8 cellular contexts compared by ENCODE assay signal in the genomic region with DNA sequence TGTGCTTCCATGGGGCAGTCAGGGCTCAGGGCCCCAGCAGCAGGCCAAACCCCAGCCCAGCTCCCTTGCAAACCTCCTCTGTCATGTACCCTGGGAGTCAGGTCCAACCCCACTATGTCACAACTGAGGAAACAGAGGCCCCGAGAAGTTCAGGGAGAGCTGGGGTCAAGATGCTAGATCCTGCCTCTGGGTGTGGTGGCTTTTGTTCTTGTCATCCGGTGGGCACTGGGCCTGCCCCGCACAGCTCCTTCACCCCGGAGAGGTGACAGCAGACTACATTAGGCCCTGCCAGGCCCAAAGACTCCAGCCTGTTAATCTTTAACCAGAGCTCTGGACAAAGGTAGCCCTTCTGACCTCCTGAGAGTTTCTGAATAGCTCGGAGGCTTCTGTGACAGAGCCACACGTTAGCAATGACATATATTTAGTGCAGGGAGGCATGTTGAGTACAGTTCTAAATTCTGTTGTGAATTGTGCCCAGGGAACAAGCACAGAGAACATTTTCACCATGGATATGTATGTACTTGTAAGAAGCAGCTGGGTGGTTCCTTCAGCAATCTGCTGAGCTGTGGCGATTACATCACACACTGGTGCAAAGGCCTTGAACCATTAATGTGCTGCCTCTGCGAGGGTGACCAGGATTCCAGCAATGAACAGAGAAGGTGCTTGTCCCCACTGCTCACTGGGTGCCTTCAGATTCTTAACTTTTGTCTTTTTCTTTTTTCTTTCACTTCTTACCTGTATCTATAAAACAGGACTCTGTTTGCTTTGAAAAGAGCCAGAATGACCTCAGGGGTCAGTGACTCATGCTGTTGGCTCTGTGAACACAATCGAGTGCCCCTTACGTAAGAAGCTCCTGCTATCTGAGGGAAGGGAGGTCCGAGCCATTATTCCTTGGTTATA.
A peak's percentile ranks its signal among the peaks of the same experiment; 100 is the strongest.
DNase-seq lines count a peak whose midpoint lies in the region; ATAC-seq and TF ChIP-seq lines count a peak whose summit lies in the region.

No MANE protein-coding gene starts in this region.

- H3K9ac ChIP-seq in GM23248 = no peak overlapping the region

- H3K9me3 ChIP-seq in AG04450 (ENCODE audit: control insufficient read depth, insufficient read depth, low read length) = peaks cover 4% of the 10 kb centered on the region
- no peaks in the 10 kb centered on the region for H3K9me3 ChIP-seq in GM23248 (ENCODE audit: low read depth)

- TF ChIP-seq CTCF in AG04450 (IDR thresholded peaks at IDR 0.05; ENCODE audit: low read depth, low read length) = no peak

- no peak overlapping the region for H2AFZ ChIP-seq in GM23248

- H3K4me1 Mint-ChIP-seq in activated CD4-positive, alpha-beta memory T cell treated with anti-CD3 and anti-CD28 coated beads for 36 hours (ENCODE audit: low read depth) = no peaks in the 10 kb centered on the region

- intact Hi-C loops in activated CD4-positive, alpha-beta memory T cell treated with anti-CD3 and anti-CD28 coated beads for 36 hours (cut with micrococcal nuclease) = no loop called here

- H3K36me3 Mint-ChIP-seq in activated CD4-positive, alpha-beta memory T cell treated with anti-CD3 and anti-CD28 coated beads for 36 hours = no peaks in the 10 kb centered on the region

- H3F3A ChIP-seq in GM23248 (ENCODE audit: insufficient read depth) = peaks cover 4% of the 10 kb centered on the region

- H3K27me3 Mint-ChIP-seq in activated CD4-positive, alpha-beta memory T cell treated with anti-CD3 and anti-CD28 coated beads for 36 hours = peaks cover 7% of the 10 kb centered on the region

- H3K27ac ChIP-seq in AG04450 (ENCODE audit: low read depth, low read length) = peak overlapping the region; percentile 39
- H3K27ac ChIP-seq in GM23248 = no peak overlapping the region

- 52 to 56% methylated on average over 11 of the region's 11 CpGs for WGBS in GM23248 (ENCODE audit: low coverage in 1 of 2, low lambda C conversion rate in 2 of 2, missing lambda C conversion rate in 2 of 2), 2 experiments

- CTCF ChIA-PET in AG04450 (lab: Charles Lee) = no interaction called here
- CTCF ChIA-PET in activated CD4-positive, alpha-beta memory T cell treated with anti-CD3 and anti-CD28 coated beads for 36 hours (lab: Charles Lee) = interaction anchor here (1.0 to 1.4 kb wide), 3 partner anchors 12 to 390 kb away, joined by 3 to 5 read pairs (median 3); no protein-coding TSS in a partner anchor

- no peak overlapping the region for H3K27ac Mint-ChIP-seq in activated CD4-positive, alpha-beta memory T cell treated with anti-CD3 and anti-CD28 coated beads for 36 hours

- H4K20me1 ChIP-seq in GM23248 (ENCODE audit: insufficient read depth) = no peaks in the 10 kb centered on the region

- no peak overlapping the region for H3K4me3 Mint-ChIP-seq in activated CD4-positive, alpha-beta memory T cell treated with anti-CD3 and anti-CD28 coated beads for 36 hours

- peaks cover 7% of the 10 kb centered on the region for H3K9me3 Mint-ChIP-seq in activated CD4-positive, alpha-beta memory T cell treated with anti-CD3 and anti-CD28 coated beads for 36 hours

- H3K36me3 ChIP-seq in GM23248 (ENCODE audit: low read depth) = no peaks in the 10 kb centered on the region

- POLR2A ChIA-PET in AG04450 (lab: Yijun Ruan, JAX) = interaction anchor here (1.2 kb wide), 1 partner anchor 126 kb away, joined by 3 read pairs; no protein-coding TSS in a partner anchor
- POLR2A ChIA-PET in activated CD4-positive, alpha-beta memory T cell treated with anti-CD3 and anti-CD28 coated beads for 36 hours (lab: Charles Lee) = no interaction called here

- H3K27me3 ChIP-seq in AG04450 (ENCODE audit: control insufficient read depth, insufficient read depth, low read length) (peaks cover 15% of the 10 kb centered on the region), GM23248 (replicated peaks; ENCODE audit: insufficient read depth) (peaks cover 15% of the 10 kb centered on the region)

- H3K9me2 ChIP-seq in GM23248 (ENCODE audit: insufficient read depth) = no peaks in the 10 kb centered on the region

- H3K4me2 ChIP-seq in GM23248 (ENCODE audit: unreplicated experiment) = peak overlapping the region; percentile 21

- no peak overlapping the region for H3K4me3 ChIP-seq in AG04450 (ENCODE audit: low read depth, low read length)
- H3K4me3 ChIP-seq in GM23248 = no peak overlapping the region

- in situ Hi-C loops in GM23248 (cut with MboI) = no loop called here

- ATAC-seq in HG02973 (IDR thresholded peaks at IDR 0.05; ENCODE audit: unreplicated experiment) = no peak

- H3K4me1 ChIP-seq in GM23248 (ENCODE audit: insufficient read depth) = peaks cover 14% of the 10 kb centered on the region

- H3K79me2 ChIP-seq in GM23248 (ENCODE audit: insufficient read depth) = no peaks in the 10 kb centered on the region

- peak; percentile 72 for DNase-seq in AG04450 (ENCODE audit: low read depth, low spot score)
- DNase-seq in GM23248 = peak; percentile 78
- DNase-seq in fibroblast of peridontal ligament (ENCODE audit: extremely low read depth) = peak; percentile 28
- peak; percentile 99 for DNase-seq in renal cortical epithelial cell (ENCODE audit: low read depth)
- no peak for DNase-seq in activated CD4-positive, alpha-beta memory T cell treated with anti-CD3 and anti-CD28 coated beads for 36 hours
- DNase-seq in NCI-H1092 treated with DMSO at 0.1 percent for 48 hours (lab: John Stamatoyannopoulos, UW) = no peak

TF ChIP-seq in PFSK-1, 5 proteins besides CTCF, POLR2A, EP300 and RAD21:
- TF ChIP-seq, protein P1, sequence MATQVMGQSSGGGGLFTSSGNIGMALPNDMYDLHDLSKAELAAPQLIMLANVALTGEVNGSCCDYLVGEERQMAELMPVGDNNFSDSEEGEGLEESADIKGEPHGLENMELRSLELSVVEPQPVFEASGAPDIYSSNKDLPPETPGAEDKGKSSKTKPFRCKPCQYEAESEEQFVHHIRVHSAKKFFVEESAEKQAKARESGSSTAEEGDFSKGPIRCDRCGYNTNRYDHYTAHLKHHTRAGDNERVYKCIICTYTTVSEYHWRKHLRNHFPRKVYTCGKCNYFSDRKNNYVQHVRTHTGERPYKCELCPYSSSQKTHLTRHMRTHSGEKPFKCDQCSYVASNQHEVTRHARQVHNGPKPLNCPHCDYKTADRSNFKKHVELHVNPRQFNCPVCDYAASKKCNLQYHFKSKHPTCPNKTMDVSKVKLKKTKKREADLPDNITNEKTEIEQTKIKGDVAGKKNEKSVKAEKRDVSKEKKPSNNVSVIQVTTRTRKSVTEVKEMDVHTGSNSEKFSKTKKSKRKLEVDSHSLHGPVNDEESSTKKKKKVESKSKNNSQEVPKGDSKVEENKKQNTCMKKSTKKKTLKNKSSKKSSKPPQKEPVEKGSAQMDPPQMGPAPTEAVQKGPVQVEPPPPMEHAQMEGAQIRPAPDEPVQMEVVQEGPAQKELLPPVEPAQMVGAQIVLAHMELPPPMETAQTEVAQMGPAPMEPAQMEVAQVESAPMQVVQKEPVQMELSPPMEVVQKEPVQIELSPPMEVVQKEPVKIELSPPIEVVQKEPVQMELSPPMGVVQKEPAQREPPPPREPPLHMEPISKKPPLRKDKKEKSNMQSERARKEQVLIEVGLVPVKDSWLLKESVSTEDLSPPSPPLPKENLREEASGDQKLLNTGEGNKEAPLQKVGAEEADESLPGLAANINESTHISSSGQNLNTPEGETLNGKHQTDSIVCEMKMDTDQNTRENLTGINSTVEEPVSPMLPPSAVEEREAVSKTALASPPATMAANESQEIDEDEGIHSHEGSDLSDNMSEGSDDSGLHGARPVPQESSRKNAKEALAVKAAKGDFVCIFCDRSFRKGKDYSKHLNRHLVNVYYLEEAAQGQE (IDR thresholded peaks at IDR 0.05; ENCODE audit: insufficient read depth in 1 of 2, low read depth in 2 of 2, low read length in 2 of 2) = no peak
- TF ChIP-seq TAF1 (IDR thresholded peaks at IDR 0.05; ENCODE audit: borderline replicate concordance, insufficient read depth, low read length) = 0 out of 2 replicates have a peak, but pooled peaks have one; percentile 20
- TF ChIP-seq SIN3A (IDR thresholded peaks at IDR 0.05; ENCODE audit: borderline replicate concordance, insufficient read depth, low read length) = 0 out of 2 replicates have a peak, but pooled peaks have one; percentile 37

Comparison
In these comparisons a context has a peak if more than half of its experiments do, and no peak if none do; other contexts are left out.
1. DNase-seq: peak in AG04450 (single experiment), GM23248 (single experiment), fibroblast of peridontal ligament (single experiment) and renal cortical epithelial cell (single experiment); none in activated CD4-positive, alpha-beta memory T cell treated with anti-CD3 and anti-CD28 coated beads for 36 hours (single experiment) and NCI-H1092 treated with DMSO at 0.1 percent for 48 hours (single experiment).